ENCODE assay signal across 16 cellular contexts in genomic region chr10:33270971-33271370, GRCh38.
"Had no signal": no experiment of that assay in that cellular context is flagged by ENCODE, and none has a peak within 500 bp of the region (broad histone marks: within the 10 kb centered on the region; RNA-seq: fewer than 3 reads in every experiment).

No MANE protein-coding gene starts in this region.

- ATAC-seq: activated T-helper 17 cell treated with anti-CD3 and anti-CD28 coated beads, Interleukin-2, amount 50 U/mL, for 72 hours; esophagus mucosa; left lung; right cardiac atrium; stimulated activated memory B cell treated with anti-CD40 and anti-IgM and Interleukin-4, amounts not matched to agents 10 μg/mL and 1 μg/mL and 100 μg/mL, for 72 hours; T-cell had no signal

- H3K27ac Mint-ChIP-seq: activated T-helper 17 cell treated with anti-CD3 and anti-CD28 coated beads, Interleukin-2, amount 50 U/mL, for 72 hours; dendritic cell treated with granulocyte-macrophage colony-stimulating factor and Interleukin-4, amounts not matched to agents 40 ng/mL and 50 ng/mL, for 4 days; stimulated activated memory B cell treated with anti-CD40 and anti-IgM and Interleukin-4, amounts not matched to agents 10 μg/mL and 1 μg/mL and 100 μg/mL, for 72 hours; T-cell had no signal

- DNase-seq: activated CD4-positive, alpha-beta T cell treated with anti-CD3 and anti-CD28 coated beads for 48 hours; activated naive CD4-positive, alpha-beta T cell treated with anti-CD3 and anti-CD28 coated beads, Interleukin-2, amount 50 U/mL, for 16 hours; adrenal gland; foreskin fibroblast; left lung; mesendoderm; posterior cingulate gyrus; right cardiac atrium; spleen; stimulated activated CD4-positive, alpha-beta T cell treated with anti-CD3 and anti-CD28 coated beads, Interleukin-1b, Interleukin-23, amount 100 ng/mL, for 48 hours; T-cell; transverse colon had no signal

- H3K4me3 Mint-ChIP-seq: activated T-helper 17 cell treated with anti-CD3 and anti-CD28 coated beads, Interleukin-2, amount 50 U/mL, for 72 hours; dendritic cell treated with granulocyte-macrophage colony-stimulating factor and Interleukin-4, amounts not matched to agents 40 ng/mL and 50 ng/mL, for 4 days; stimulated activated memory B cell treated with anti-CD40 and anti-IgM and Interleukin-4, amounts not matched to agents 10 μg/mL and 1 μg/mL and 100 μg/mL, for 72 hours; T-cell had no signal

- H3K9me3 ChIP-seq: adrenal gland, left lung, spleen, transverse colon had no signal

- H3K36me3 Mint-ChIP-seq: stimulated activated memory B cell treated with anti-CD40 and anti-IgM and Interleukin-4, amounts not matched to agents 10 μg/mL and 1 μg/mL and 100 μg/mL, for 72 hours; T-cell had no signal

- H3K9me3 Mint-ChIP-seq: activated T-helper 17 cell treated with anti-CD3 and anti-CD28 coated beads, Interleukin-2, amount 50 U/mL, for 72 hours; dendritic cell treated with granulocyte-macrophage colony-stimulating factor and Interleukin-4, amounts not matched to agents 40 ng/mL and 50 ng/mL, for 4 days; T-cell had no signal

- H3K4me1 Mint-ChIP-seq: activated T-helper 17 cell treated with anti-CD3 and anti-CD28 coated beads, Interleukin-2, amount 50 U/mL, for 72 hours; stimulated activated memory B cell treated with anti-CD40 and anti-IgM and Interleukin-4, amounts not matched to agents 10 μg/mL and 1 μg/mL and 100 μg/mL, for 72 hours had no signal

- H3K36me3 ChIP-seq: transverse colon had no signal

- H3K27ac ChIP-seq: adrenal gland had no signal

- H3K4me3 ChIP-seq: adrenal gland, left lung, spleen, transverse colon had no signal

- H3K27me3 ChIP-seq: adrenal gland, left lung, transverse colon had no signal
